Comparison of ENCODE assay signal across 9 cellular contexts in the genomic region with DNA sequence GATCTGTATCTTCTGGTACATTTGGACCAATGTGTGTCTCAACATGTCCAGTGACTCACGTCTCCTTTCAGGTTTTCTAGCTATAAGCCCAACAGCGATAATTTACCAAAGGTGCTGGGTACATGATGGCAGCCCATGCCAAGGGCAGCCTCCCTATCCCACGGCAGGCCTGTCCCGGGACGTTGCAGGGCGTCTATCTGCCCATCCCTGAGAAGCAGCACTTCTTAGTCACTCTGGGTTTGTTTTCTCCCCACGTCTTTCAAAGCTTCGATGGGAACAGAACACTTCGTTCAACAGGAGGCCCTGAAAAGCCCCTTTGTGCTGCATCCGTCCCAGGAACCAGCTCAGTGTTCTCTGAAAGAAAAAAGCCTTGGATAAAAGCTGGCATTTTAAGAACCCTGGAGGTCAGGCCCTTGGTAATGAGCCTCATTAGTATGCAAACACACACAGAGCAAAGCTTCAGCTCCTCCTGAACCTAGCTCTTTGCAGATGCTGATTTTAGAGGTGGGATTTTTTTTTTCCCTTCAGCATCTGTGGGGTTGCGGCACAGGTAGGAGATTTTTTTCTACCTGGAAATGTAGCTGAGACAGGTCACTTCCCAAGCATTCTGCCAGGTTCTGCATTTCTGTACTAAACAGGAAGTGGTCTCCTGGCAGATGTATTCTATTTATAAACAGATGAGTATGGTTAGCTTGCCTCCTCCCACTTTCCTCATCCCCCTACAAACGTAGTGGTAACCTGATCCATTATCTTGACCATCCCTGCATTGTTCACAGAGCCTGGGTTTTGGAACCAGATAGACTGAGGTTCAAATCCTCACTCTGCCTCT. TPM values are rescaled to one million over a fixed set of nuclear protein-coding genes. Genes with fewer than 3 reads are reported as not detected.
A peak's percentile ranks its signal among the peaks of the same experiment; 100 is the strongest.
DNase-seq lines count a peak whose midpoint lies in the region; ATAC-seq and TF ChIP-seq lines count a peak whose summit lies in the region.
"Had no signal": no experiment of that assay in that cellular context is flagged by ENCODE, and none has a peak within 500 bp of the region (broad histone marks: within the 10 kb centered on the region; RNA-seq: fewer than 3 reads in every experiment).

No MANE protein-coding gene starts in this region.

- no peaks in the 10 kb centered on the region for H3K9me3 Mint-ChIP-seq in activated CD4-positive, alpha-beta T cell treated with anti-CD3 and anti-CD28 coated beads for 36 hours (ENCODE audit: low read depth)
- no peaks in the 10 kb centered on the region for H3K9me3 Mint-ChIP-seq in activated CD4-positive, alpha-beta T cell treated with anti-CD3 and anti-CD28 coated beads, Interleukin-2, amount 10 ng/mL, durations not matched to agents 24 days and 14 days
- H3K9me3 Mint-ChIP-seq in stimulated activated effector memory CD8-positive, alpha-beta T cell treated with anti-CD3 and anti-CD28 coated beads, Interleukin-12 subunit alpha, Interleukin-12 subunit beta, amount 100 ng/mL, for 72 hours: peaks cover 3% of the 10 kb centered on the region
- no peaks in the 10 kb centered on the region for H3K9me3 Mint-ChIP-seq in T-helper 2 cell treated with Interferon-gamma antibody and Interleukin-4, amounts not matched to agents 5 μg/mL and 100 μg/mL, for 36 hours

- no peak for DNase-seq in activated CD4-positive, alpha-beta T cell treated with anti-CD3 and anti-CD28 coated beads for 36 hours
- no peak for DNase-seq in activated CD4-positive, alpha-beta T cell treated with anti-CD3 and anti-CD28 coated beads, Interleukin-2, amount 10 ng/mL, durations not matched to agents 24 days and 14 days
- DNase-seq in SK-MEL-5 (ENCODE audit: low read depth, low spot score) (peak; percentile 75), left lobe of liver (ENCODE audit: low spot score) (no peak), NCI-H345 (lab: John Stamatoyannopoulos, UW) (no peak)
- no peak for DNase-seq in stimulated activated effector memory CD8-positive, alpha-beta T cell treated with anti-CD3 and anti-CD28 coated beads, Interleukin-12 subunit alpha, Interleukin-12 subunit beta, amount 100 ng/mL, for 72 hours (ENCODE audit: low spot score in 2 of 2)
- DNase-seq in T-helper 2 cell treated with Interferon-gamma antibody and Interleukin-4, amounts not matched to agents 5 μg/mL and 100 μg/mL, for 36 hours (ENCODE audit: low spot score): no peak
- DNase-seq: NCI-H1436 had no signal

- CTCF ChIA-PET in activated CD4-positive, alpha-beta T cell treated with anti-CD3 and anti-CD28 coated beads for 36 hours (lab: Charles Lee): interaction anchor here (1.2 to 1.4 kb wide), 3 partner anchors 29 to 154 kb away, joined by 4 to 5 read pairs (median 4); no protein-coding TSS in a partner anchor

- H3K27ac Mint-ChIP-seq in activated CD4-positive, alpha-beta T cell treated with anti-CD3 and anti-CD28 coated beads for 36 hours: no peak overlapping the region
- H3K27ac Mint-ChIP-seq in activated CD4-positive, alpha-beta T cell treated with anti-CD3 and anti-CD28 coated beads, Interleukin-2, amount 10 ng/mL, durations not matched to agents 24 days and 14 days: no peak overlapping the region
- no peak overlapping the region for H3K27ac Mint-ChIP-seq in stimulated activated effector memory CD8-positive, alpha-beta T cell treated with anti-CD3 and anti-CD28 coated beads, Interleukin-12 subunit alpha, Interleukin-12 subunit beta, amount 100 ng/mL, for 72 hours
- no peak overlapping the region for H3K27ac Mint-ChIP-seq in T-helper 2 cell treated with Interferon-gamma antibody and Interleukin-4, amounts not matched to agents 5 μg/mL and 100 μg/mL, for 36 hours

- WGBS in gastroesophageal sphincter (ENCODE audit: low coverage in 1 of 2), 2 donors: 31 to 40% methylated on average over 2 to 9 of the region's 12 CpGs

- TF ChIP-seq EP300 in gastroesophageal sphincter (IDR thresholded peaks at IDR 0.05): no peak

- in situ Hi-C loops in SK-MEL-5 (cut with HindIII; ENCODE audit: low pct_unique_long_range_greater_than_20kb, low sequenced_read_pairs): no loop called here

- no peaks in the 10 kb centered on the region for H3K36me3 Mint-ChIP-seq in activated CD4-positive, alpha-beta T cell treated with anti-CD3 and anti-CD28 coated beads for 36 hours (ENCODE audit: low read depth)
- no peaks in the 10 kb centered on the region for H3K36me3 Mint-ChIP-seq in activated CD4-positive, alpha-beta T cell treated with anti-CD3 and anti-CD28 coated beads, Interleukin-2, amount 10 ng/mL, durations not matched to agents 24 days and 14 days (ENCODE audit: low read depth)
- H3K36me3 Mint-ChIP-seq in stimulated activated effector memory CD8-positive, alpha-beta T cell treated with anti-CD3 and anti-CD28 coated beads, Interleukin-12 subunit alpha, Interleukin-12 subunit beta, amount 100 ng/mL, for 72 hours: no peaks in the 10 kb centered on the region
- H3K36me3 Mint-ChIP-seq in T-helper 2 cell treated with Interferon-gamma antibody and Interleukin-4, amounts not matched to agents 5 μg/mL and 100 μg/mL, for 36 hours (ENCODE audit: low read depth): no peaks in the 10 kb centered on the region

- H3K4me3 ChIP-seq in gastroesophageal sphincter: no peak overlapping the region

- H3K4me1 ChIP-seq in gastroesophageal sphincter: peaks cover 0 to 11% (median 5%) of the 10 kb centered on the region in 3 donors

- H3K27me3 ChIP-seq in gastroesophageal sphincter: peaks cover 14% of the 10 kb centered on the region

- H3K4me1 Mint-ChIP-seq in activated CD4-positive, alpha-beta T cell treated with anti-CD3 and anti-CD28 coated beads for 36 hours: peaks cover 15% of the 10 kb centered on the region
- H3K4me1 Mint-ChIP-seq in activated CD4-positive, alpha-beta T cell treated with anti-CD3 and anti-CD28 coated beads, Interleukin-2, amount 10 ng/mL, durations not matched to agents 24 days and 14 days: peaks cover 18% of the 10 kb centered on the region
- peaks cover 17% of the 10 kb centered on the region for H3K4me1 Mint-ChIP-seq in stimulated activated effector memory CD8-positive, alpha-beta T cell treated with anti-CD3 and anti-CD28 coated beads, Interleukin-12 subunit alpha, Interleukin-12 subunit beta, amount 100 ng/mL, for 72 hours
- peaks cover 11% of the 10 kb centered on the region for H3K4me1 Mint-ChIP-seq in T-helper 2 cell treated with Interferon-gamma antibody and Interleukin-4, amounts not matched to agents 5 μg/mL and 100 μg/mL, for 36 hours (ENCODE audit: low read depth)

- no peak for TF ChIP-seq POLR2A in gastroesophageal sphincter (IDR thresholded peaks at IDR 0.05)

- H3K27me3 Mint-ChIP-seq in activated CD4-positive, alpha-beta T cell treated with anti-CD3 and anti-CD28 coated beads for 36 hours: peaks cover 3% of the 10 kb centered on the region
- H3K27me3 Mint-ChIP-seq in activated CD4-positive, alpha-beta T cell treated with anti-CD3 and anti-CD28 coated beads, Interleukin-2, amount 10 ng/mL, durations not matched to agents 24 days and 14 days: peaks cover 13% of the 10 kb centered on the region
- peaks cover 18% of the 10 kb centered on the region for H3K27me3 Mint-ChIP-seq in T-helper 2 cell treated with Interferon-gamma antibody and Interleukin-4, amounts not matched to agents 5 μg/mL and 100 μg/mL, for 36 hours (ENCODE audit: low read depth)

- no peaks in the 10 kb centered on the region for H3K36me3 ChIP-seq in gastroesophageal sphincter

- peak; percentile 36 for ATAC-seq in activated CD4-positive, alpha-beta T cell treated with anti-CD3 and anti-CD28 coated beads for 36 hours
- peak; percentile 50 for ATAC-seq in gastroesophageal sphincter
- ATAC-seq in stimulated activated effector memory CD8-positive, alpha-beta T cell treated with anti-CD3 and anti-CD28 coated beads, Interleukin-12 subunit alpha, Interleukin-12 subunit beta, amount 100 ng/mL, for 72 hours: peak; percentile 35
- ATAC-seq in left lobe of liver: no peak

- intact Hi-C loops in activated CD4-positive, alpha-beta T cell treated with anti-CD3 and anti-CD28 coated beads for 36 hours (cut with DNase I, micrococcal nuclease): no loop called here
- intact Hi-C loops in activated CD4-positive, alpha-beta T cell treated with anti-CD3 and anti-CD28 coated beads, Interleukin-2, amount 10 ng/mL, durations not matched to agents 24 days and 14 days (cut with micrococcal nuclease): no loop called here

- peak overlapping the region in 3 of 4 donors; percentile 44 to 65 (median 53) for H3K27ac ChIP-seq in gastroesophageal sphincter

- H3K4me3 Mint-ChIP-seq in activated CD4-positive, alpha-beta T cell treated with anti-CD3 and anti-CD28 coated beads for 36 hours: no peak overlapping the region
- H3K4me3 Mint-ChIP-seq in activated CD4-positive, alpha-beta T cell treated with anti-CD3 and anti-CD28 coated beads, Interleukin-2, amount 10 ng/mL, durations not matched to agents 24 days and 14 days: no peak overlapping the region
- H3K4me3 Mint-ChIP-seq in stimulated activated effector memory CD8-positive, alpha-beta T cell treated with anti-CD3 and anti-CD28 coated beads, Interleukin-12 subunit alpha, Interleukin-12 subunit beta, amount 100 ng/mL, for 72 hours: no peak overlapping the region
- no peak overlapping the region for H3K4me3 Mint-ChIP-seq in T-helper 2 cell treated with Interferon-gamma antibody and Interleukin-4, amounts not matched to agents 5 μg/mL and 100 μg/mL, for 36 hours

- no peak for TF ChIP-seq CTCF in gastroesophageal sphincter (IDR thresholded peaks at IDR 0.05)

- POLR2A ChIA-PET in activated CD4-positive, alpha-beta T cell treated with anti-CD3 and anti-CD28 coated beads for 36 hours (lab: Charles Lee): interaction anchor here (0.6 kb wide), 1 partner anchor 18 kb away, joined by 6 read pairs; no protein-coding TSS in a partner anchor

- no peaks in the 10 kb centered on the region for H3K9me3 ChIP-seq in gastroesophageal sphincter

RNA-seq across cellular contexts. Expression of a gene that starts 17.5 kb away (rescaled TPM):
- total RNA-seq in activated CD4-positive, alpha-beta T cell treated with anti-CD3 and anti-CD28 coated beads for 36 hours: not detected
- total RNA-seq in activated CD4-positive, alpha-beta T cell treated with anti-CD3 and anti-CD28 coated beads, Interleukin-2, amount 10 ng/mL, durations not matched to agents 24 days and 14 days: not detected in 2 replicates
- total RNA-seq in SK-MEL-5 (2014; rRNA removed; shearing (Covaris generic)): not detected in 2 replicates
- polyA plus RNA-seq in SK-MEL-5 (2015; cell fraction: cytosol; rRNA removed): not detected in 2 replicates
- not detected in 2 replicates for polyA plus RNA-seq in SK-MEL-5 (2015; cell fraction: nucleus; rRNA removed)
- not detected for total RNA-seq in gastroesophageal sphincter
- not detected for total RNA-seq in left lobe of liver

RNA-seq across cellular contexts. Expression of a gene that starts 27.5 kb away (rescaled TPM):
- total RNA-seq in activated CD4-positive, alpha-beta T cell treated with anti-CD3 and anti-CD28 coated beads for 36 hours: 10 to 100 TPM; 15.4 to 23.2 TPM
- 8.5 and 10.9 TPM in 2 replicates for total RNA-seq in activated CD4-positive, alpha-beta T cell treated with anti-CD3 and anti-CD28 coated beads, Interleukin-2, amount 10 ng/mL, durations not matched to agents 24 days and 14 days
- total RNA-seq in SK-MEL-5 (2014; rRNA removed; shearing (Covaris generic)): 22.8 and 28.3 TPM in 2 replicates
- 9.4 and 16.5 TPM in 2 replicates for polyA plus RNA-seq in SK-MEL-5 (2015; cell fraction: cytosol; rRNA removed)
- 97.3 and 117 TPM in 2 replicates for polyA plus RNA-seq in SK-MEL-5 (2015; cell fraction: nucleus; rRNA removed)
- total RNA-seq in gastroesophageal sphincter: 10 to 100 TPM; 29.4 to 51.2 (median 45.5) TPM
- 11.7 TPM for total RNA-seq in left lobe of liver

RNA-seq across cellular contexts. Expression of a gene that starts 42.0 kb away (rescaled TPM):
- total RNA-seq in activated CD4-positive, alpha-beta T cell treated with anti-CD3 and anti-CD28 coated beads for 36 hours: 10 to 100 TPM; 10.6 to 27.0 TPM
- total RNA-seq in activated CD4-positive, alpha-beta T cell treated with anti-CD3 and anti-CD28 coated beads, Interleukin-2, amount 10 ng/mL, durations not matched to agents 24 days and 14 days: 5.9 and 9.3 TPM in 2 replicates
- total RNA-seq in SK-MEL-5 (2014; rRNA removed; shearing (Covaris generic)): not detected in 2 replicates
- polyA plus RNA-seq in SK-MEL-5 (2015; cell fraction: cytosol; rRNA removed): not detected in 2 replicates
- polyA plus RNA-seq in SK-MEL-5 (2015; cell fraction: nucleus; rRNA removed): not detected in 2 replicates
- 1 to 10 TPM in 2 of 4 donors, not detected in 2; 2.0 to 3.6 TPM for total RNA-seq in gastroesophageal sphincter
- total RNA-seq in left lobe of liver: not detected
